10 cellular contexts compared by ENCODE assay signal in the genomic region with DNA sequence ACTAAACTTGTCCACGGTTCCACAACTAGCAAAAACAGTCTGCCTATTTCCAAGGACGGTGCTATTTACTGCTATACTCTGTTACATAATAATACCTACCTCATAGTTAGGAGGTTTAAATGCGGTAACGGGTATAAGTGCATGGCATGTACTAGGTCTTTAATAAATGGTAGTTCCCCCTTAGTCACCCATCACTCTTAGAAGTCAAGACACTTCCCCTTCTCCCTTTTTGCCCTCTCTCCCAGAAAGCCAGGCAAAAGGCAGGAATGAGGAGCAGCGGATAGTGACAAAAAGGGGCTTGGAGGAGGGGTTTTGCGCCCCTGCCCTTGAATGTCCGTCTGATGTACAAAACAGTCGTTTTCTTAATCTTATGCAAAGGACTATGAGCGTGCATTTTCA. TPM values are rescaled to one million over a fixed set of nuclear protein-coding genes. Genes with fewer than 3 reads are reported as not detected.
DNase-seq lines count a peak whose midpoint lies in the region; ATAC-seq and TF ChIP-seq lines count a peak whose summit lies in the region.
"Had no signal": no experiment of that assay in that cellular context is flagged by ENCODE, and none has a peak within 500 bp of the region (broad histone marks: within the 10 kb centered on the region; RNA-seq: fewer than 3 reads in every experiment).

No MANE protein-coding gene starts in this region.

- WGBS in mammary epithelial cell (ENCODE audit: low coverage, missing lambda C conversion rate) = 91% methylated on average over 9 of the region's 9 CpGs
- 89 to 90% methylated on average over 8 to 9 of the region's 9 CpGs for WGBS in transverse colon (ENCODE audit: low coverage in 1 of 2), 2 donors
- WGBS in lower leg skin, 2 donors = 86 to 87% methylated on average over 9 of the region's 9 CpGs

- peaks cover 46% of the 10 kb centered on the region for H3K79me2 ChIP-seq in mammary epithelial cell (ENCODE audit: insufficient read depth, low read length)

- H3K27me3 Mint-ChIP-seq in MCF 10A (ENCODE audit: insufficient read depth, unreplicated experiment) = no peaks in the 10 kb centered on the region
- H3K27me3 Mint-ChIP-seq in WTC11 (ENCODE audit: low read depth) = no peaks in the 10 kb centered on the region

- dilution Hi-C loops in mammary epithelial cell (cut with HindIII; ENCODE audit: low sequenced_read_pairs) = no loop called here

- peak overlapping the region; percentile 92 for H3K4me3 Mint-ChIP-seq in MCF 10A (ENCODE audit: unreplicated experiment)
- H3K4me3 Mint-ChIP-seq in WTC11 = peak overlapping the region; percentile 4; the same call in 1 of the 2 replicates

- H3K9me3 Mint-ChIP-seq in MCF 10A (ENCODE audit: unreplicated experiment) (no peaks in the 10 kb centered on the region), WTC11 (no peaks in the 10 kb centered on the region)

- H3K27me3 ChIP-seq in mammary epithelial cell (ENCODE audit: insufficient read depth, low read length) (no peaks in the 10 kb centered on the region), left lung (no peaks in the 10 kb centered on the region), transverse colon (no peaks in the 10 kb centered on the region)
- H3K27me3 ChIP-seq: thyroid gland had no signal

- no TSS peak for BruUV-seq in MCF 10A (replicated peaks; lab: Mats Ljungman, UMichigan)
- BruUV-seq in mammary epithelial cell (replicated peaks; lab: Mats Ljungman, UMichigan) = no TSS peak

- intact Hi-C loops in MCF 10A (cut with micrococcal nuclease) (no loop called here), mammary epithelial cell (cut with micrococcal nuclease) (no loop called here), left lung (cut with DNase I) (no loop called here), transverse colon (cut with DNase I; ENCODE audit: low total_unique reads) (no loop called here), lower leg skin (cut with DNase I; ENCODE audit: low total_unique reads) (no loop called here)

- H3K9me3 ChIP-seq in mammary epithelial cell (replicated peaks; ENCODE audit: insufficient read depth, low read length) (no peaks in the 10 kb centered on the region), left lung (no peaks in the 10 kb centered on the region), transverse colon (no peaks in the 10 kb centered on the region)
- H3K9me3 ChIP-seq: thyroid gland had no signal

- H3K4me1 ChIP-seq in mammary epithelial cell (ENCODE audit: insufficient read depth, low read length) (peaks cover 18% of the 10 kb centered on the region), left lung (peaks cover 23 to 69% of the 10 kb centered on the region in 2 donors), transverse colon (peaks cover 17 to 51% (median 31%) of the 10 kb centered on the region in 4 donors)

- no peaks in the 10 kb centered on the region for H4K20me1 ChIP-seq in mammary epithelial cell (ENCODE audit: insufficient read depth, low read length)

- no peak for TF ChIP-seq POLR2A in transverse colon (IDR thresholded peaks at IDR 0.05)
- no peak for TF ChIP-seq POLR2A in lower leg skin (IDR thresholded peaks at IDR 0.05)

- no peak overlapping the region for H3K4me2 ChIP-seq in mammary epithelial cell (ENCODE audit: insufficient read depth, low read depth, low read length)

- DNase-seq in MCF 10A (ENCODE audit: unreplicated experiment) (no peak), mammary epithelial cell (no peak), WTC11 (ENCODE audit: low spot score) (no peak), left lung (no peak), transverse colon (no peak), NCI-H526 treated with DMSO at 0.1 percent for 48 hours (lab: John Stamatoyannopoulos, UW) (no peak), lower leg skin (ENCODE audit: low spot score in 2 of 2) (no peak)
- DNase-seq in stimulated activated naive CD4-positive, alpha-beta T cell (lab: John Stamatoyannopoulos, UW) = no peak
- DNase-seq: NCI-H1694, thyroid gland had no signal

- H3K27ac Mint-ChIP-seq in MCF 10A (ENCODE audit: low read depth, unreplicated experiment) = no peak overlapping the region
- H3K27ac Mint-ChIP-seq in WTC11 = peak overlapping the region; percentile 99

- no peak for TF ChIP-seq CTCF in MCF 10A (IDR thresholded peaks at IDR 0.05; ENCODE audit: unreplicated experiment)
- no peak for TF ChIP-seq CTCF in mammary epithelial cell (conservative IDR thresholded peaks at IDR 0.05 in 1 of 2, IDR thresholded peaks at IDR 0.05 in 1 of 2; ENCODE audit: extremely low read depth in 1 of 2, insufficient read depth in 1 of 2, low read depth in 1 of 2, low read length in 2 of 2)
- TF ChIP-seq CTCF in WTC11 (IDR thresholded peaks at IDR 0.05) = no peak
- TF ChIP-seq CTCF in left lung (IDR thresholded peaks at IDR 0.05) = no peak
- TF ChIP-seq CTCF in transverse colon (IDR thresholded peaks at IDR 0.05) = no peak
- TF ChIP-seq CTCF in lower leg skin (IDR thresholded peaks at IDR 0.05) = no peak

- POLR2A ChIA-PET in MCF 10A (lab: Yijun Ruan, JAX) (interaction anchor here (0.6 to 2.9 kb wide), 6 partner anchors 24 to 629 kb away, joined by 3 to 23 read pairs (median 10); partner anchors contain the start of gene HDAC5), WTC11 (lab: Charles Lee) (interaction anchor here (1.1 kb wide), 1 partner anchor 33 kb away, joined by 4 read pairs; no protein-coding TSS in a partner anchor)

- H3K36me3 ChIP-seq in mammary epithelial cell (ENCODE audit: insufficient read depth, low read length) = peaks cover 11% of the 10 kb centered on the region
- H3K36me3 ChIP-seq in left lung = peaks cover 0 to 15% of the 10 kb centered on the region in 2 donors
- peaks cover 0 to 10% (median 5%) of the 10 kb centered on the region in 4 donors for H3K36me3 ChIP-seq in transverse colon

- H2AFZ ChIP-seq in mammary epithelial cell (ENCODE audit: low read depth, low read length) = no peak overlapping the region

- in situ Hi-C loops in mammary epithelial cell (cut with MboI; ENCODE audit: low sequenced_read_pairs in 2 of 2) = no loop called here
- in situ Hi-C loops in transverse colon (cut with MboI; ENCODE audit: low pct_ligation_motif_present in 1 of 4, low pct_unique_long_range_greater_than_20kb in 1 of 4, low sequenced_read_pairs in 3 of 4) = loop anchor here in 1 of 4 donors (25.0 kb wide), 1 partner anchor 95 kb away; the partner anchor contains the start of gene ASB16

- no peak for ATAC-seq in WTC11
- no peak for ATAC-seq in left lung

- CTCF ChIA-PET in MCF 10A (lab: Yijun Ruan, JAX) (no interaction called here), mammary epithelial cell (lab: Charles Lee; ENCODE audit: low non-redundant PET) (no interaction called here), WTC11 (lab: Charles Lee) (no interaction called here)

- H3K4me1 Mint-ChIP-seq in MCF 10A (ENCODE audit: insufficient read depth, unreplicated experiment) (peaks cover 38% of the 10 kb centered on the region), WTC11 (peaks cover 45% of the 10 kb centered on the region)

- H3K9ac ChIP-seq in mammary epithelial cell (ENCODE audit: insufficient read depth, low read length) = no peak overlapping the region

- H3K27ac ChIP-seq in mammary epithelial cell (ENCODE audit: insufficient read depth, low read depth, low read length) (no peak overlapping the region), left lung (peak overlapping the region; percentile 87 to 92), transverse colon (peak overlapping the region; percentile 92 to 98 (median 95))

- H3K4me3 ChIP-seq in mammary epithelial cell (replicated peaks in 1 of 3; ENCODE audit: insufficient read depth in 1 of 3, low read depth in 2 of 3, low read length in 3 of 3) (no peak overlapping the region), left lung (no peak overlapping the region), transverse colon (no peak overlapping the region), lower leg skin (ENCODE audit: low read depth, poor library complexity, severe bottlenecking) (no peak overlapping the region)

- no peak for TF ChIP-seq EP300 in transverse colon (IDR thresholded peaks at IDR 0.05; ENCODE audit: low read depth)

- H3K36me3 Mint-ChIP-seq in MCF 10A (ENCODE audit: insufficient read depth, unreplicated experiment) (peaks cover 40% of the 10 kb centered on the region), WTC11 (peaks cover 20% of the 10 kb centered on the region)

TF ChIP-seq in WTC11, 78 proteins besides CTCF, POLR2A, EP300 and RAD21 (continues in another document):
- TF ChIP-seq TEAD4 (CRISPR knock-in tag; IDR thresholded peaks at IDR 0.05) = no peak
- no peak for TF ChIP-seq TCF7 (CRISPR knock-in tag; IDR thresholded peaks at IDR 0.05; ENCODE audit: low read depth)
- TF ChIP-seq ZNF317 (CRISPR knock-in tag; IDR thresholded peaks at IDR 0.05; ENCODE audit: borderline replicate concordance, low read depth) = no peak
- no peak for TF ChIP-seq NFE2L1 (CRISPR knock-in tag; IDR thresholded peaks at IDR 0.05)
- no peak for TF ChIP-seq NR2C2 (CRISPR knock-in tag; IDR thresholded peaks at IDR 0.05)
- no peak for TF ChIP-seq HMGA2 (CRISPR knock-in tag; IDR thresholded peaks at IDR 0.05)
- TF ChIP-seq TP53 (CRISPR knock-in tag; IDR thresholded peaks at IDR 0.05) = no peak

RNA-seq across cellular contexts. Expression of gene LSM12, which starts 1.1 kb away (rescaled TPM):
- total RNA-seq in MCF 10A (2022) (87.9 and 101 TPM in 2 replicates), mammary epithelial cell (10 to 100 TPM; 51.2 to 79.2 TPM), WTC11 (2021) (96.8 to 102 TPM (median 98.0 TPM) in 3 replicates), left lung (10 to 100 TPM; 47.6 to 53.2 TPM), transverse colon (10 to 100 TPM in 3 of 4 donors, 1 to 10 TPM in 1; 5.4 to 29.2 (median 22.9) TPM), lower leg skin (10 to 100 TPM; 15.0 to 31.7 (median 19.0) TPM)
- polyA plus RNA-seq in mammary epithelial cell = 62.2 TPM
- polyA minus RNA-seq in mammary epithelial cell = 112 TPM

RNA-seq across cellular contexts. Expression of gene G6PC3, which starts 3.0 kb away (rescaled TPM):
- 70.6 and 89.4 TPM in 2 replicates for total RNA-seq in MCF 10A (2022)
- 10 to 100 TPM; 20.5 to 70.7 TPM for total RNA-seq in mammary epithelial cell
- polyA plus RNA-seq in mammary epithelial cell = 134 TPM
- polyA minus RNA-seq in mammary epithelial cell = 134 TPM
- 121 to 122 TPM (median 121 TPM) in 3 replicates for total RNA-seq in WTC11 (2021)
- 10 to 100 TPM; 47.4 to 62.6 TPM for total RNA-seq in left lung
- total RNA-seq in transverse colon = 10 to 100 TPM in 3 of 4 donors, 1 to 10 TPM in 1; 5.2 to 35.6 (median 18.5) TPM
- 10 to 100 TPM; 10.9 to 14.8 (median 12.1) TPM for total RNA-seq in lower leg skin

RNA-seq across cellular contexts. Expression of gene TMEM101, which starts 52.8 kb away (rescaled TPM):
- total RNA-seq in MCF 10A (2022) (25.6 and 26.1 TPM in 2 replicates), mammary epithelial cell (10 to 100 TPM; 24.4 to 39.0 TPM), WTC11 (2021) (32.1 to 36.3 TPM (median 32.7 TPM) in 3 replicates), left lung (10 to 100 TPM; 29.7 to 35.0 TPM), transverse colon (10 to 100 TPM; 25.2 to 34.0 (median 27.7) TPM), lower leg skin (10 to 100 TPM; 28.4 to 48.0 (median 41.2) TPM)
- polyA plus RNA-seq in mammary epithelial cell = 34.5 TPM
- polyA minus RNA-seq in mammary epithelial cell = 18.8 TPM

RNA-seq across cellular contexts. Expression of gene HDAC5, which starts 55.9 kb away (rescaled TPM):
- 12.1 TPM in 2 replicates for total RNA-seq in MCF 10A (2022)
- total RNA-seq in mammary epithelial cell = 10 to 100 TPM in 1 of 2 donors, 1 to 10 TPM in 1; 9.9 to 21.8 TPM
- 9.1 TPM for polyA plus RNA-seq in mammary epithelial cell
- polyA minus RNA-seq in mammary epithelial cell = 3.9 TPM
- 54.0 to 61.6 TPM (median 59.0 TPM) in 3 replicates for total RNA-seq in WTC11 (2021)
- 10 to 100 TPM; 28.0 to 43.5 TPM for total RNA-seq in left lung
- 100 to 1,000 TPM in 1 of 4 donors, 10 to 100 TPM in 3; 45.3 to 182 (median 70.8) TPM for total RNA-seq in transverse colon
- total RNA-seq in lower leg skin = 100 to 1,000 TPM; 179 to 208 (median 190) TPM
